In the genomic region with DNA sequence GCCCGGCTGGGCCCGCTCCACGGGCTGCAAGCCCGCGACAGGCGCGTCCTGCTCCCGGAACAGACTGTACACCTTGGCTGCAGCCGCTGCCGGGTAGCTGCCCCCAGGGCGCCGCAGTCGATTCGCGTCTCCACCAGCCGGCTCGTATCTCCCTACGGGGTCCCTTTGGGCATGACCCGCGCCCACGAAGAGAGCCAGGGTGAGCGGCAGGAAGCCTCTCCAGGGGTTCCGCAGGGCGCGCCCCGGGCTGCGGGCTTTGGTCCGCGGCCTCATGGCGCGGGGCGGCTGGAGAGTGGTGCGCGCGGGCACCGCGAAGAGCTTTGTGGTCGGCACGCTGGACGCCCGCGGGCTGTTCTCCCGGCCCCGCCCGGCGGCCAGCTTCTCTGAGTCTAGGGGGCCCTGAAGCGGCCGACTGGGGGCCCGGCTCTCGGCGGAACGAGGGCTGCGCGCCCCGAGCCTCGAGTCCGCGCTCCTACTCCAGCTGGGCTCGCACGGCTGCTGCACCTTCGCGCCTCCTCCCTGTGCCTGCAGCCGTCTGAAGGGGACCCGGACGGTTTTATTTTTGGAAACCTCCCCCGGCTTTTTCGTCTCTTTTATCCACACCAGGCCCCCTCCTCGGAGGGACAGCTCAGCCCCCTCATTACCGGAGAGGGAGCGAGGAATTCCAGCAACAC, we compare ENCODE assay signal across 8 cellular contexts. TPM values are rescaled to one million over a fixed set of nuclear protein-coding genes. Genes with fewer than 3 reads are reported as not detected.
DNase-seq lines count a peak whose midpoint lies in the region; ATAC-seq and TF ChIP-seq lines count a peak whose summit lies in the region.

A gene (minus strand): TSS at position 566 of the 674 bp plus-strand sequence. CDS start 293 bp downstream, at position 273.

- H3K27me3 Mint-ChIP-seq in type B pancreatic cell = peaks cover 60% of the 10 kb centered on the region

- 2% methylated on average over 67 of the region's 70 CpGs for WGBS in mesenchymal stem cell

- peak within 1 kb of the TSS in 1 of 2 experiments; percentile 58 for H3K14ac ChIP-seq in mesenchymal stem cell (ENCODE audit: low read length in 2 of 2)

- H3K4me3 ChIP-seq in GM12875 (ENCODE audit: low read depth, low read length) (peak within 1 kb of the TSS; percentile 62), duodenal mucosa (ENCODE audit: low read depth in 1 of 2, low read length in 2 of 2) (peak within 1 kb of the TSS; percentile 64 to 73), mesenchymal stem cell (ENCODE audit: insufficient read depth in 1 of 2, low read depth in 1 of 2, low read length in 2 of 2) (peak within 1 kb of the TSS; percentile 76 to 85)

- H3K27ac Mint-ChIP-seq in type B pancreatic cell = no peak within 1 kb of the TSS

- H3K9me3 Mint-ChIP-seq in type B pancreatic cell = no peaks in the 10 kb centered on the region

- peak within 1 kb of the TSS in 1 of 2 donors; percentile 32 for H3K9ac ChIP-seq in duodenal mucosa (ENCODE audit: low read depth in 1 of 2, low read length in 2 of 2)
- H3K9ac ChIP-seq in mesenchymal stem cell (ENCODE audit: low read length) = peak within 1 kb of the TSS; percentile 83

- no peaks in the 10 kb centered on the region for H3K9me3 ChIP-seq in duodenal mucosa (ENCODE audit: control insufficient read depth in 1 of 2, low read length in 2 of 2)
- H3K9me3 ChIP-seq in mesenchymal stem cell (ENCODE audit: control insufficient read depth, low read length) = no peaks in the 10 kb centered on the region

- peak within 1 kb of the TSS; percentile 73 for H2AFZ ChIP-seq in mesenchymal stem cell (ENCODE audit: low read depth, low read length)

- peak within 1 kb of the TSS; percentile 90 for H3K4me2 ChIP-seq in mesenchymal stem cell (ENCODE audit: low read length, poor library complexity, severe bottlenecking)

- H3K27ac ChIP-seq in duodenal mucosa (ENCODE audit: low read depth, low read length) (no peak within 1 kb of the TSS), mesenchymal stem cell (ENCODE audit: low read length, poor library complexity, severe bottlenecking) (peak within 1 kb of the TSS; percentile 86)

- H3K18ac ChIP-seq in mesenchymal stem cell (ENCODE audit: low read depth in 1 of 2, low read length in 2 of 2) = peak within 1 kb of the TSS; percentile 86 to 98

- H3K4me3 Mint-ChIP-seq in type B pancreatic cell = peak within 1 kb of the TSS; percentile 78

- no peak within 1 kb of the TSS for H3K23ac ChIP-seq in mesenchymal stem cell (ENCODE audit: low read length in 2 of 2)

- H3K27me3 ChIP-seq in duodenal mucosa (ENCODE audit: control insufficient read depth in 1 of 2, insufficient read depth in 2 of 2, low read length in 2 of 2) (peaks cover 0 to 7% of the 10 kb centered on the region in 2 donors), mesenchymal stem cell (ENCODE audit: control insufficient read depth in 1 of 2, insufficient read depth in 1 of 2, low read length in 2 of 2) (no peaks in the 10 kb centered on the region)

- H4K91ac ChIP-seq in mesenchymal stem cell (ENCODE audit: low read length) = peak within 1 kb of the TSS; percentile 85

- in situ Hi-C loops in GM13977 (cut with MboI; ENCODE audit: low pct_unique_long_range_greater_than_20kb, low sequenced_read_pairs, unreplicated experiment) = no loop called here

- H4K8ac ChIP-seq in mesenchymal stem cell (ENCODE audit: low read length) = peak within 1 kb of the TSS; percentile 85

- H2BK120ac ChIP-seq in mesenchymal stem cell (ENCODE audit: low read depth, low read length) = peak within 1 kb of the TSS; percentile 66

- peaks cover 3% of the 10 kb centered on the region for H3K79me1 ChIP-seq in mesenchymal stem cell (replicated peaks; ENCODE audit: low read length, poor library complexity, severe bottlenecking)

- H3K36me3 Mint-ChIP-seq in type B pancreatic cell = no peaks in the 10 kb centered on the region

- DNase-seq in RPMI7951 (ENCODE audit: low read depth) = peak; percentile 55
- no peak for DNase-seq in mesenchymal stem cell
- DNase-seq in type B pancreatic cell (ENCODE audit: extremely low spot score, unreplicated experiment) = no peak
- no peak for DNase-seq in GM13977 (ENCODE audit: low spot score)

- TF ChIP-seq CTCF in GM12875 (IDR thresholded peaks at IDR 0.05; ENCODE audit: borderline replicate concordance, insufficient read depth, low read depth, low read length) (no peak), type B pancreatic cell (conservative IDR thresholded peaks at IDR 0.05) (no peak), GM13977 (IDR thresholded peaks at IDR 0.05; ENCODE audit: extremely low read depth, insufficient read depth, missing control alignments) (no peak)

- H2BK15ac ChIP-seq in mesenchymal stem cell (ENCODE audit: low read depth, poor library complexity, severe bottlenecking) = peak within 1 kb of the TSS; percentile 92

- H2AK5ac ChIP-seq in mesenchymal stem cell (ENCODE audit: low read length, severe bottlenecking) = peak within 1 kb of the TSS; percentile 95

- no peak for ATAC-seq in HG03565 (IDR thresholded peaks at IDR 0.05; ENCODE audit: unreplicated experiment)
- no peak for ATAC-seq in GM19395 (IDR thresholded peaks at IDR 0.05; ENCODE audit: unreplicated experiment)

- H3K36me3 ChIP-seq in duodenal mucosa (ENCODE audit: control insufficient read depth in 1 of 2, insufficient read depth in 2 of 2, low read length in 2 of 2) = no peaks in the 10 kb centered on the region
- H3K36me3 ChIP-seq in mesenchymal stem cell (ENCODE audit: control insufficient read depth in 1 of 2, insufficient read depth in 2 of 2, low read depth in 1 of 2, low read length in 2 of 2) = peaks cover 0 to 11% of the 10 kb centered on the region in 2 experiments

- peak within 1 kb of the TSS; percentile 89 for H2BK5ac ChIP-seq in mesenchymal stem cell (ENCODE audit: low read depth, low read length, poor library complexity, severe bottlenecking)

- H3K4me1 ChIP-seq in duodenal mucosa (ENCODE audit: control insufficient read depth in 1 of 2, insufficient read depth in 2 of 2, low read length in 2 of 2) (peaks cover 9 to 13% of the 10 kb centered on the region in 2 donors), mesenchymal stem cell (ENCODE audit: control insufficient read depth, insufficient read depth, low read depth, low read length) (peaks cover 47% of the 10 kb centered on the region)

- H2BK12ac ChIP-seq in mesenchymal stem cell (ENCODE audit: low read length in 2 of 2) = peak within 1 kb of the TSS; percentile 63 to 97

- peak within 1 kb of the TSS; percentile 87 to 90 for H3K4ac ChIP-seq in mesenchymal stem cell (ENCODE audit: low read depth in 1 of 2, low read length in 2 of 2)

- H3K4me1 Mint-ChIP-seq in type B pancreatic cell (ENCODE audit: unreplicated experiment) = peaks cover 6% of the 10 kb centered on the region

RNA-seq across cellular contexts. Expression of the gene that starts here (rescaled TPM):
- 22.8 and 26.0 TPM in 2 replicates for total RNA-seq in RPMI7951 (2014; rRNA removed; shearing (Covaris generic))
- polyA plus RNA-seq in mesenchymal stem cell (2013, experiment 1 of 2) = 16.6 TPM
- 16.0 TPM for polyA plus RNA-seq in mesenchymal stem cell (2013, experiment 2 of 2)
- total RNA-seq in type B pancreatic cell (ENCODE audit: low replicate concordance) = 1.1 and 2.4 TPM in 2 replicates
